In genomic region chr1:165564561-165564960, GRCh38 we compare ENCODE assay signal across 15 cellular contexts. TPM values are rescaled to one million over a fixed set of nuclear protein-coding genes. Genes with fewer than 3 reads are reported as not detected.
"Had no signal": no experiment of that assay in that cellular context is flagged by ENCODE, and none has a peak within 500 bp of the region (broad histone marks: within the 10 kb centered on the region; RNA-seq: fewer than 3 reads in every experiment).

No MANE protein-coding gene starts in this region.

- ATAC-seq: gastrocnemius medialis, pancreas had no signal

- H3K27me3 ChIP-seq: gastrocnemius medialis, pancreas, uterus had no signal

- H3K9me3 ChIP-seq: gastrocnemius medialis, lower lobe of right lung, pancreas, uterus had no signal

- H3K4me3 ChIP-seq: coronary artery, gastrocnemius medialis, lower lobe of right lung, pancreas, uterus had no signal

- H3K27ac ChIP-seq: coronary artery, gastrocnemius medialis, lower lobe of right lung, pancreas, uterus had no signal

- H3K4me1 ChIP-seq: gastrocnemius medialis, lower lobe of right lung, pancreas, uterus had no signal

- H3K36me3 ChIP-seq: gastrocnemius medialis, lower lobe of right lung, pancreas, uterus had no signal

- FAIRE-seq: endothelial cell of umbilical vein, pancreas, TTC549 had no signal

- DNase-seq: activated naive CD4-positive, alpha-beta T cell treated with anti-CD3 and anti-CD28 coated beads, Interleukin-2, amount 10 ng/mL, durations not matched to agents 7 days and 5 days; caudate nucleus; effector CD4-positive, alpha-beta T cell; gastrocnemius medialis; lower lobe of right lung; naive B cell; pancreas; stimulated activated CD4-positive, alpha-beta T cell treated with anti-CD3 and anti-CD28 coated beads, Interleukin-4, amount 100 ng/mL, for 4 hours; uterus had no signal

RNA-seq across cellular contexts. Expression of gene LRRC52, which starts 20.8 kb away (rescaled TPM):
- total RNA-seq: activated T-helper 2 cell treated with anti-CD3 and anti-CD28 coated beads, Interferon-gamma antibody, Interleukin-2, Interleukin-4, amounts not matched to agents 10 μg/mL and 5 μg/mL and 100 μg/mL, durations not matched to agents 14 hours and 24 hours and 36 hours; endothelial cell of umbilical vein; kidney epithelial cell; pancreas; uterus had no signal
- polyA plus RNA-seq: adipose tissue, endothelial cell of umbilical vein, pancreas had no signal
